In the genomic region with DNA sequence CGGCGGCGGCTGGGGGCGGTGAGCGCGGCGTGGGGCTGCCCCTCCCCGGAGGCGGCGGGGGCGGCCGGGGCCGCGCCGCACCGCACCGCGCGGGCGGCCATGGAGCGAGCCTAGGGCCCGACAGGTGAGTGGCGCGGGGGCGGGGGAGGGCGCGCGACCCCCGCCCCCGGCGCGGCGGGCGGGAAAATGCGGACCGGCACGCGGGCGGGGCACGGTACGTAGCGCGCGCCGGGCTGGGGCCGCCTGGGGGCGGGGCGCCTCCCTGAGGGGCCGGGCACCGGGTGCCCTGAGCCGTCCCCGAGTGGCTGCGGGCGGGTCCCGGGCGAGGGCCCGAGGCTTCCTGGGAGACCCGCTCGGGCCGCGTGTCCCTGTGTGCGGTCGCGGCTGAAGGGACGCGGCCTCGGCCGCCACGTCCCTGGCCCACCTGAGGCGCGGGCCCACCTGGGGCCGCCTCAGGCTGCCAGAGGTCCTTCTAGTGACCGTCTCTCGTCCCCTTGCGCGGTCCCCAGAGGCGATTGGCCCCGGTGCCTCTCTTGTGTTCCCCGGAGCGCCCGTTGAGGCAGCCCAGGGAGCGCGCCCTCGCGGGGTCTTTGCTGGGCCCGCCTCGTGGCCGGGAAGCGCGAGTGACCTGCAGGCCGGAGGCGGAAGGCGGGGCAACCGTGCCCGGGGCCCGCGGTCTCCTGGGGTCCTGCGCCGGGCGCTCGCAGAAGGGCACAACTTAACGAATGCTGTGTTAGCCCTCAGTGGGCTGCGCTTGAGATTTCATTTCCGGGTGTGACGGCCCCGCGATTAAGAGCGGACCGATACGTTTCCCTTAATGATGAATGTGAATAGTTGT, we compare ENCODE assay signal across 1 cellular context.
TF ChIP-seq lines count a peak whose summit lies in the region.

No MANE protein-coding gene starts in this region.

TF ChIP-seq in HepG2, 621 proteins besides CTCF, POLR2A, EP300 and RAD21 (continued from another document and continues in another):
- TF ChIP-seq ZBTB8A (CRISPR knock-in tag; IDR thresholded peaks at IDR 0.05; ENCODE audit: borderline replicate concordance, low read depth) (0 out of 2 replicates have a peak, but pooled peaks have one; percentile 36), NR2F2 (IDR thresholded peaks at IDR 0.05; ENCODE audit: borderline replicate concordance, low read depth) (no peak), BRCA1 (CRISPR knock-in tag; IDR thresholded peaks at IDR 0.05) (no peak), ZSCAN21 (CRISPR knock-in tag; IDR thresholded peaks at IDR 0.05; ENCODE audit: borderline replicate concordance) (no peak), ZNF124 (CRISPR knock-in tag; IDR thresholded peaks at IDR 0.05) (no peak), THAP11 (CRISPR knock-in tag; IDR thresholded peaks at IDR 0.05) (peak; percentile 63), JARID2 (CRISPR knock-in tag; IDR thresholded peaks at IDR 0.05; ENCODE audit: insufficient replicate concordance) (no peak), ZFP37 (CRISPR knock-in tag; IDR thresholded peaks at IDR 0.05; ENCODE audit: borderline replicate concordance) (no peak), XBP1 (CRISPR knock-in tag; IDR thresholded peaks at IDR 0.05) (no peak), PHF21A (CRISPR knock-in tag; IDR thresholded peaks at IDR 0.05) (0 out of 2 replicates have a peak, but pooled peaks have one; percentile 46), NAIF1 (CRISPR knock-in tag; IDR thresholded peaks at IDR 0.05; ENCODE audit: borderline replicate concordance) (no peak), HNRNPH1 (optimal IDR thresholded peaks at IDR 0.05; ENCODE audit: low read depth, low read length) (no peak), KDM1A (CRISPR knock-in tag; IDR thresholded peaks at IDR 0.05) (no peak), NFYC (CRISPR knock-in tag; IDR thresholded peaks at IDR 0.05) (no peak), ZNF816 (CRISPR knock-in tag; IDR thresholded peaks at IDR 0.05; ENCODE audit: borderline replicate concordance) (peak; percentile 83; the same call in 1 of the 2 replicates), ESRRA (CRISPR knock-in tag; IDR thresholded peaks at IDR 0.05; ENCODE audit: low read depth) (0 out of 2 replicates have a peak, but pooled peaks have one; percentile 25), ZNF652 (CRISPR knock-in tag; IDR thresholded peaks at IDR 0.05; ENCODE audit: borderline replicate concordance, low read depth) (no peak), ZNF382 (CRISPR knock-in tag; IDR thresholded peaks at IDR 0.05; ENCODE audit: borderline replicate concordance) (no peak), ZKSCAN1 (IDR thresholded peaks at IDR 0.05; ENCODE audit: low read length) (no peak), EEA1 (CRISPR knock-in tag; IDR thresholded peaks at IDR 0.05; ENCODE audit: borderline replicate concordance) (no peak), ZNF510 (CRISPR knock-in tag; IDR thresholded peaks at IDR 0.05; ENCODE audit: low read depth) (peak; percentile 70; the same call in 1 of the 2 replicates), LCORL (IDR thresholded peaks at IDR 0.05) (no peak), LCORL (CRISPR knock-in tag; IDR thresholded peaks at IDR 0.05) (peak; percentile 55; the same call in 1 of the 2 replicates), ZNF30 (CRISPR knock-in tag; IDR thresholded peaks at IDR 0.05) (no peak; the same call in 1 of the 2 replicates), SRY (CRISPR knock-in tag; IDR thresholded peaks at IDR 0.05) (no peak; the same call in none of the 2 replicates), NCOR1 (IDR thresholded peaks at IDR 0.05; ENCODE audit: borderline replicate concordance, low read length) (no peak), KLF12 (CRISPR knock-in tag; IDR thresholded peaks at IDR 0.05; ENCODE audit: borderline replicate concordance) (peak; percentile 75; the same call in 1 of the 2 replicates), ZNF577 (CRISPR knock-in tag; IDR thresholded peaks at IDR 0.05; ENCODE audit: borderline replicate concordance, low read depth) (no peak), REPIN1 (CRISPR knock-in tag; IDR thresholded peaks at IDR 0.05; ENCODE audit: borderline replicate concordance, low read depth) (no peak), MAFG (CRISPR knock-in tag; IDR thresholded peaks at IDR 0.05) (no peak), RFXANK (CRISPR knock-in tag; IDR thresholded peaks at IDR 0.05) (no peak), HMG20A (CRISPR knock-in tag; IDR thresholded peaks at IDR 0.05; ENCODE audit: borderline replicate concordance) (no peak), JUNB (CRISPR knock-in tag; IDR thresholded peaks at IDR 0.05; ENCODE audit: borderline replicate concordance) (no peak), TAF15 (IDR thresholded peaks at IDR 0.05; ENCODE audit: low read depth, low read length, poor library complexity, severe bottlenecking) (no peak), TCF7 (IDR thresholded peaks at IDR 0.05; ENCODE audit: low read depth) (no peak)
- TF ChIP-seq, protein P1, sequence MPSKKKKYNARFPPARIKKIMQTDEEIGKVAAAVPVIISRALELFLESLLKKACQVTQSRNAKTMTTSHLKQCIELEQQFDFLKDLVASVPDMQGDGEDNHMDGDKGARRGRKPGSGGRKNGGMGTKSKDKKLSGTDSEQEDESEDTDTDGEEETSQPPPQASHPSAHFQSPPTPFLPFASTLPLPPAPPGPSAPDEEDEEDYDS (CRISPR knock-in tag; IDR thresholded peaks at IDR 0.05) = no peak
- TF ChIP-seq, protein P2, sequence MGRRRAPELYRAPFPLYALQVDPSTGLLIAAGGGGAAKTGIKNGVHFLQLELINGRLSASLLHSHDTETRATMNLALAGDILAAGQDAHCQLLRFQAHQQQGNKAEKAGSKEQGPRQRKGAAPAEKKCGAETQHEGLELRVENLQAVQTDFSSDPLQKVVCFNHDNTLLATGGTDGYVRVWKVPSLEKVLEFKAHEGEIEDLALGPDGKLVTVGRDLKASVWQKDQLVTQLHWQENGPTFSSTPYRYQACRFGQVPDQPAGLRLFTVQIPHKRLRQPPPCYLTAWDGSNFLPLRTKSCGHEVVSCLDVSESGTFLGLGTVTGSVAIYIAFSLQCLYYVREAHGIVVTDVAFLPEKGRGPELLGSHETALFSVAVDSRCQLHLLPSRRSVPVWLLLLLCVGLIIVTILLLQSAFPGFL (CRISPR knock-in tag; IDR thresholded peaks at IDR 0.05) = no peak
- TF ChIP-seq, protein P3, sequence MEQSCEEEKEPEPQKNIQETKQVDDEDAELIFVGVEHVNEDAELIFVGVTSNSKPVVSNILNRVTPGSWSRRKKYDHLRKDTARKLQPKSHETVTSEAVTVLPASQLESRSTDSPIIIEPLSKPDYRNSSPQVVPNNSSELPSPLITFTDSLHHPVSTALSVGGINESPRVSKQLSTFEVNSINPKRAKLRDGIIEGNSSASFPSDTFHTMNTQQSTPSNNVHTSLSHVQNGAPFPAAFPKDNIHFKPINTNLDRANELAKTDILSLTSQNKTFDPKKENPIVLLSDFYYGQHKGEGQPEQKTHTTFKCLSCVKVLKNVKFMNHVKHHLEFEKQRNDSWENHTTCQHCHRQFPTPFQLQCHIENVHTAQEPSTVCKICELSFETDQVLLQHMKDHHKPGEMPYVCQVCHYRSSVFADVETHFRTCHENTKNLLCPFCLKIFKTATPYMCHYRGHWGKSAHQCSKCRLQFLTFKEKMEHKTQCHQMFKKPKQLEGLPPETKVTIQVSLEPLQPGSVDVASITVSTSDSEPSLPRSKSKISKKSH (CRISPR knock-in tag; IDR thresholded peaks at IDR 0.05; ENCODE audit: borderline replicate concordance) = no peak
- TF ChIP-seq, protein P4, sequence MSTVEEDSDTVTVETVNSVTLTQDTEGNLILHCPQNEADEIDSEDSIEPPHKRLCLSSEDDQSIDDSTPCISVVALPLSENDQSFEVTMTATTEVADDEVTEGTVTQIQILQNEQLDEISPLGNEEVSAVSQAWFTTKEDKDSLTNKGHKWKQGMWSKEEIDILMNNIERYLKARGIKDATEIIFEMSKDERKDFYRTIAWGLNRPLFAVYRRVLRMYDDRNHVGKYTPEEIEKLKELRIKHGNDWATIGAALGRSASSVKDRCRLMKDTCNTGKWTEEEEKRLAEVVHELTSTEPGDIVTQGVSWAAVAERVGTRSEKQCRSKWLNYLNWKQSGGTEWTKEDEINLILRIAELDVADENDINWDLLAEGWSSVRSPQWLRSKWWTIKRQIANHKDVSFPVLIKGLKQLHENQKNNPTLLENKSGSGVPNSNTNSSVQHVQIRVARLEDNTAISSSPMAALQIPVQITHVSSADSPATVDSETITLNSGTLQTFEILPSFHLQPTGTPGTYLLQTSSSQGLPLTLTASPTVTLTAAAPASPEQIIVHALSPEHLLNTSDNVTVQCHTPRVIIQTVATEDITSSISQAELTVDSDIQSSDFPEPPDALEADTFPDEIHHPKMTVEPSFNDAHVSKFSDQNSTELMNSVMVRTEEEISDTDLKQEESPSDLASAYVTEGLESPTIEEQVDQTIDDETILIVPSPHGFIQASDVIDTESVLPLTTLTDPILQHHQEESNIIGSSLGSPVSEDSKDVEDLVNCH (CRISPR knock-in tag; IDR thresholded peaks at IDR 0.05) = no peak
- TF ChIP-seq, protein P5, sequence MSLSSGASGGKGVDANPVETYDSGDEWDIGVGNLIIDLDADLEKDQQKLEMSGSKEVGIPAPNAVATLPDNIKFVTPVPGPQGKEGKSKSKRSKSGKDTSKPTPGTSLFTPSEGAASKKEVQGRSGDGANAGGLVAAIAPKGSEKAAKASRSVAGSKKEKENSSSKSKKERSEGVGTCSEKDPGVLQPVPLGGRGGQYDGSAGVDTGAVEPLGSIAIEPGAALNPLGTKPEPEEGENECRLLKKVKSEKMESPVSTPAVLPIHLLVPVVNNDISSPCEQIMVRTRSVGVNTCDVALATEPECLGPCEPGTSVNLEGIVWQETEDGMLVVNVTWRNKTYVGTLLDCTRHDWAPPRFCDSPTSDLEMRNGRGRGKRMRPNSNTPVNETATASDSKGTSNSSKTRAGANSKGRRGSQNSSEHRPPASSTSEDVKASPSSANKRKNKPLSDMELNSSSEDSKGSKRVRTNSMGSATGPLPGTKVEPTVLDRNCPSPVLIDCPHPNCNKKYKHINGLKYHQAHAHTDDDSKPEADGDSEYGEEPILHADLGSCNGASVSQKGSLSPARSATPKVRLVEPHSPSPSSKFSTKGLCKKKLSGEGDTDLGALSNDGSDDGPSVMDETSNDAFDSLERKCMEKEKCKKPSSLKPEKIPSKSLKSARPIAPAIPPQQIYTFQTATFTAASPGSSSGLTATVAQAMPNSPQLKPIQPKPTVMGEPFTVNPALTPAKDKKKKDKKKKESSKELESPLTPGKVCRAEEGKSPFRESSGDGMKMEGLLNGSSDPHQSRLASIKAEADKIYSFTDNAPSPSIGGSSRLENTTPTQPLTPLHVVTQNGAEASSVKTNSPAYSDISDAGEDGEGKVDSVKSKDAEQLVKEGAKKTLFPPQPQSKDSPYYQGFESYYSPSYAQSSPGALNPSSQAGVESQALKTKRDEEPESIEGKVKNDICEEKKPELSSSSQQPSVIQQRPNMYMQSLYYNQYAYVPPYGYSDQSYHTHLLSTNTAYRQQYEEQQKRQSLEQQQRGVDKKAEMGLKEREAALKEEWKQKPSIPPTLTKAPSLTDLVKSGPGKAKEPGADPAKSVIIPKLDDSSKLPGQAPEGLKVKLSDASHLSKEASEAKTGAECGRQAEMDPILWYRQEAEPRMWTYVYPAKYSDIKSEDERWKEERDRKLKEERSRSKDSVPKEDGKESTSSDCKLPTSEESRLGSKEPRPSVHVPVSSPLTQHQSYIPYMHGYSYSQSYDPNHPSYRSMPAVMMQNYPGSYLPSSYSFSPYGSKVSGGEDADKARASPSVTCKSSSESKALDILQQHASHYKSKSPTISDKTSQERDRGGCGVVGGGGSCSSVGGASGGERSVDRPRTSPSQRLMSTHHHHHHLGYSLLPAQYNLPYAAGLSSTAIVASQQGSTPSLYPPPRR (CRISPR knock-in tag; IDR thresholded peaks at IDR 0.05; ENCODE audit: borderline replicate concordance) = 0 out of 2 replicates have a peak, but pooled peaks have one; percentile 10
- TF ChIP-seq, protein P6, sequence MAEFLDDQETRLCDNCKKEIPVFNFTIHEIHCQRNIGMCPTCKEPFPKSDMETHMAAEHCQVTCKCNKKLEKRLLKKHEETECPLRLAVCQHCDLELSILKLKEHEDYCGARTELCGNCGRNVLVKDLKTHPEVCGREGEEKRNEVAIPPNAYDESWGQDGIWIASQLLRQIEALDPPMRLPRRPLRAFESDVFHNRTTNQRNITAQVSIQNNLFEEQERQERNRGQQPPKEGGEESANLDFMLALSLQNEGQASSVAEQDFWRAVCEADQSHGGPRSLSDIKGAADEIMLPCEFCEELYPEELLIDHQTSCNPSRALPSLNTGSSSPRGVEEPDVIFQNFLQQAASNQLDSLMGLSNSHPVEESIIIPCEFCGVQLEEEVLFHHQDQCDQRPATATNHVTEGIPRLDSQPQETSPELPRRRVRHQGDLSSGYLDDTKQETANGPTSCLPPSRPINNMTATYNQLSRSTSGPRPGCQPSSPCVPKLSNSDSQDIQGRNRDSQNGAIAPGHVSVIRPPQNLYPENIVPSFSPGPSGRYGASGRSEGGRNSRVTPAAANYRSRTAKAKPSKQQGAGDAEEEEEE (CRISPR knock-in tag; IDR thresholded peaks at IDR 0.05; ENCODE audit: borderline replicate concordance) = no peak
- TF ChIP-seq, protein P7, sequence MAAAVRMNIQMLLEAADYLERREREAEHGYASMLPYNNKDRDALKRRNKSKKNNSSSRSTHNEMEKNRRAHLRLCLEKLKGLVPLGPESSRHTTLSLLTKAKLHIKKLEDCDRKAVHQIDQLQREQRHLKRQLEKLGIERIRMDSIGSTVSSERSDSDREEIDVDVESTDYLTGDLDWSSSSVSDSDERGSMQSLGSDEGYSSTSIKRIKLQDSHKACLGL (CRISPR knock-in tag; IDR thresholded peaks at IDR 0.05) = peak; percentile 76
- TF ChIP-seq, protein P8, sequence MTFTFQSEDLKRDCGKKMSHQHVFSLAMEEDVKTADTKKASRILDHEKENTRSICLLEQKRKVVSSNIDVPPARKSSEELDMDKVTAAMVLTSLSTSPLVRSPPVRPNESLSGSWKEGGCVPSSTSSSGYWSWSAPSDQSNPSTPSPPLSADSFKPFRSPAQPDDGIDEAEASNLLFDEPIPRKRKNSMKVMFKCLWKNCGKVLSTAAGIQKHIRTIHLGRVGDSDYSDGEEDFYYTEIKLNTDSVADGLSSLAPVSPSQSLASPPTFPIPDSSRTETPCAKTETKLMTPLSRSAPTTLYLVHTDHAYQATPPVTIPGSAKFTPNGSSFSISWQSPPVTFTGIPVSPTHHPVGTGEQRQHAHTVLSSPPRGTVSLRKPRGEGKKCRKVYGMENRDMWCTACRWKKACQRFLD (CRISPR knock-in tag; IDR thresholded peaks at IDR 0.05; ENCODE audit: borderline replicate concordance) = no peak
- TF ChIP-seq, protein P9, sequence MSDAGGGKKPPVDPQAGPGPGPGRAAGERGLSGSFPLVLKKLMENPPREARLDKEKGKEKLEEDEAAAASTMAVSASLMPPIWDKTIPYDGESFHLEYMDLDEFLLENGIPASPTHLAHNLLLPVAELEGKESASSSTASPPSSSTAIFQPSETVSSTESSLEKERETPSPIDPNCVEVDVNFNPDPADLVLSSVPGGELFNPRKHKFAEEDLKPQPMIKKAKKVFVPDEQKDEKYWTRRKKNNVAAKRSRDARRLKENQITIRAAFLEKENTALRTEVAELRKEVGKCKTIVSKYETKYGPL (CRISPR knock-in tag; IDR thresholded peaks at IDR 0.05) = 0 out of 2 replicates have a peak, but pooled peaks have one; percentile 47
- TF ChIP-seq, protein P10, sequence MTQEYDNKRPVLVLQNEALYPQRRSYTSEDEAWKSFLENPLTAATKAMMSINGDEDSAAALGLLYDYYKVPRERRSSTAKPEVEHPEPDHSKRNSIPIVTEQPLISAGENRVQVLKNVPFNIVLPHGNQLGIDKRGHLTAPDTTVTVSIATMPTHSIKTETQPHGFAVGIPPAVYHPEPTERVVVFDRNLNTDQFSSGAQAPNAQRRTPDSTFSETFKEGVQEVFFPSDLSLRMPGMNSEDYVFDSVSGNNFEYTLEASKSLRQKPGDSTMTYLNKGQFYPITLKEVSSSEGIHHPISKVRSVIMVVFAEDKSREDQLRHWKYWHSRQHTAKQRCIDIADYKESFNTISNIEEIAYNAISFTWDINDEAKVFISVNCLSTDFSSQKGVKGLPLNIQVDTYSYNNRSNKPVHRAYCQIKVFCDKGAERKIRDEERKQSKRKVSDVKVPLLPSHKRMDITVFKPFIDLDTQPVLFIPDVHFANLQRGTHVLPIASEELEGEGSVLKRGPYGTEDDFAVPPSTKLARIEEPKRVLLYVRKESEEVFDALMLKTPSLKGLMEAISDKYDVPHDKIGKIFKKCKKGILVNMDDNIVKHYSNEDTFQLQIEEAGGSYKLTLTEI (CRISPR knock-in tag; conservative IDR thresholded peaks at IDR 0.05) = no peak
